36 cellular contexts compared by ENCODE assay signal in genomic region chr2:83435989-83436388, GRCh38.
"Had no signal": no experiment of that assay in that cellular context is flagged by ENCODE, and none has a peak within 500 bp of the region (broad histone marks: within the 10 kb centered on the region; RNA-seq: fewer than 3 reads in every experiment).

No MANE protein-coding gene starts in this region.

- H3K4me3 Mint-ChIP-seq: activated B cell treated with CpG ODN at 0.5 μM for 24 hours; activated CD4-positive, alpha-beta memory T cell treated with anti-CD3 and anti-CD28 coated beads for 36 hours; activated CD4-positive, alpha-beta T cell treated with anti-CD3 and anti-CD28 coated beads, Interleukin-2, amount 10 ng/mL, durations not matched to agents 24 days and 14 days; activated CD8-positive, alpha-beta T cell treated with anti-CD3 and anti-CD28 coated beads for 36 hours; activated naive CD4-positive, alpha-beta T cell treated with anti-CD3 and anti-CD28 coated beads for 36 hours; activated naive CD8-positive, alpha-beta T cell treated with anti-CD3 and anti-CD28 coated beads for 36 hours; activated T-cell treated with anti-CD3 and anti-CD28 coated beads, Interleukin-2, amount 50 U/mL, for 4 hours; activated T-cell treated with anti-CD3 and anti-CD28 coated beads, Interleukin-2, amount 50 U/mL, for 72 hours; activated T-helper 1 cell treated with anti-CD3 and anti-CD28 coated beads, Interleukin-12 subunit alpha, Interleukin-12 subunit beta, Interleukin-2, Interleukin-4 antibody, amounts not matched to agents 30 ng/mL and 10 ng/mL and 1 ng/mL, durations not matched to agents 14 hours and 24 hours and 36 hours; activated T-helper 17 cell treated with anti-CD3 and anti-CD28 coated beads, Interleukin-2, amount 50 U/mL, for 72 hours; T-helper 1 cell treated with Interleukin-12 subunit alpha and Interleukin-12 subunit beta and Interleukin-4 antibody, amounts not matched to agents 30 μg/mL and 1 μg/mL, for 36 hours; T-helper 2 cell treated with Interferon-gamma antibody and Interleukin-4, amounts not matched to agents 5 μg/mL and 100 μg/mL, for 36 hours had no signal

- H3K27ac Mint-ChIP-seq: activated B cell treated with CpG ODN at 0.5 μM for 24 hours; activated CD4-positive, alpha-beta memory T cell treated with anti-CD3 and anti-CD28 coated beads for 36 hours; activated CD4-positive, alpha-beta T cell treated with anti-CD3 and anti-CD28 coated beads, Interleukin-2, amount 10 ng/mL, durations not matched to agents 24 days and 14 days; activated CD8-positive, alpha-beta T cell treated with anti-CD3 and anti-CD28 coated beads for 36 hours; activated naive CD4-positive, alpha-beta T cell treated with anti-CD3 and anti-CD28 coated beads for 36 hours; activated naive CD4-positive, alpha-beta T cell treated with anti-CD3 and anti-CD28 coated beads, Interleukin-2, amount 50 U/mL, for 72 hours; activated naive CD8-positive, alpha-beta T cell treated with anti-CD3 and anti-CD28 coated beads for 36 hours; activated T-cell treated with anti-CD3 and anti-CD28 coated beads, Interleukin-2, amount 50 U/mL, for 72 hours; activated T-helper 1 cell treated with anti-CD3 and anti-CD28 coated beads, Interleukin-12 subunit alpha, Interleukin-12 subunit beta, Interleukin-2, Interleukin-4 antibody, amounts not matched to agents 30 ng/mL and 10 ng/mL and 1 ng/mL, durations not matched to agents 14 hours and 24 hours and 36 hours; activated T-helper 17 cell treated with anti-CD3 and anti-CD28 coated beads, Interleukin-2, amount 50 U/mL, for 72 hours; T-helper 1 cell treated with Interleukin-12 subunit alpha and Interleukin-12 subunit beta and Interleukin-4 antibody, amounts not matched to agents 30 μg/mL and 1 μg/mL, for 36 hours; T-helper 2 cell treated with Interferon-gamma antibody and Interleukin-4, amounts not matched to agents 5 μg/mL and 100 μg/mL, for 36 hours had no signal

- H3K36me3 Mint-ChIP-seq: activated CD4-positive, alpha-beta memory T cell treated with anti-CD3 and anti-CD28 coated beads for 36 hours; activated naive CD4-positive, alpha-beta T cell treated with anti-CD3 and anti-CD28 coated beads, Interleukin-2, amount 50 U/mL, for 72 hours; activated naive CD8-positive, alpha-beta T cell treated with anti-CD3 and anti-CD28 coated beads for 36 hours had no signal

- H3K4me3 ChIP-seq: adrenal gland, body of pancreas, breast epithelium had no signal

- H3K27me3 ChIP-seq: adrenal gland, body of pancreas, brain microvascular endothelial cell, breast epithelium had no signal

- H3K9me3 Mint-ChIP-seq: activated CD4-positive, alpha-beta memory T cell treated with anti-CD3 and anti-CD28 coated beads for 36 hours; activated CD4-positive, alpha-beta T cell treated with anti-CD3 and anti-CD28 coated beads, Interleukin-2, amount 10 ng/mL, durations not matched to agents 24 days and 14 days; activated naive CD4-positive, alpha-beta T cell treated with anti-CD3 and anti-CD28 coated beads for 36 hours; activated T-helper 1 cell treated with anti-CD3 and anti-CD28 coated beads, Interleukin-12 subunit alpha, Interleukin-12 subunit beta, Interleukin-2, Interleukin-4 antibody, amounts not matched to agents 30 ng/mL and 10 ng/mL and 1 ng/mL, durations not matched to agents 14 hours and 24 hours and 36 hours had no signal

- H3K4me1 Mint-ChIP-seq: activated B cell treated with CpG ODN at 0.5 μM for 24 hours; activated CD4-positive, alpha-beta T cell treated with anti-CD3 and anti-CD28 coated beads, Interleukin-2, amount 10 ng/mL, durations not matched to agents 24 days and 14 days; activated naive CD8-positive, alpha-beta T cell treated with anti-CD3 and anti-CD28 coated beads for 36 hours; activated T-helper 17 cell treated with anti-CD3 and anti-CD28 coated beads, Interleukin-2, amount 50 U/mL, for 72 hours had no signal

- H3K4me1 ChIP-seq: adrenal gland, body of pancreas, breast epithelium had no signal

- H3K27me3 Mint-ChIP-seq: activated B cell treated with CpG ODN at 0.5 μM for 24 hours; activated CD4-positive, alpha-beta memory T cell treated with anti-CD3 and anti-CD28 coated beads for 36 hours; activated CD4-positive, alpha-beta T cell treated with anti-CD3 and anti-CD28 coated beads, Interleukin-2, amount 10 ng/mL, durations not matched to agents 24 days and 14 days; activated CD8-positive, alpha-beta T cell treated with anti-CD3 and anti-CD28 coated beads for 36 hours; activated naive CD8-positive, alpha-beta T cell treated with anti-CD3 and anti-CD28 coated beads for 36 hours; activated T-helper 17 cell treated with anti-CD3 and anti-CD28 coated beads, Interleukin-2, amount 50 U/mL, for 72 hours had no signal

- DNase-seq: activated B cell treated with CpG ODN at 0.5 μM for 24 hours; activated CD4-positive, alpha-beta memory T cell treated with anti-CD3 and anti-CD28 coated beads for 36 hours; activated CD4-positive, alpha-beta T cell treated with anti-CD3 and anti-CD28 coated beads for 4 hours; activated CD4-positive, alpha-beta T cell treated with anti-CD3 and anti-CD28 coated beads, Interleukin-2, amount 10 ng/mL, durations not matched to agents 24 days and 14 days; activated CD4-positive, alpha-beta T cell treated with anti-CD3 and anti-CD28 coated beads, Interleukin-2, amount 50 U/mL, for 1 hour; activated CD4-positive, alpha-beta T cell treated with anti-CD3 and anti-CD28 coated beads, Interleukin-2, amount 50 U/mL, for 4 hours; activated CD4-positive, CD25-positive, alpha-beta regulatory T cell treated with anti-CD3 and anti-CD28 coated beads, Interleukin-2, amount 50 U/mL, for 72 hours; activated CD8-positive, alpha-beta memory T cell treated with anti-CD3 and anti-CD28 coated beads, Interleukin-2, amount 50 U/mL, for 4 hours; activated CD8-positive, alpha-beta T cell treated with anti-CD3 and anti-CD28 coated beads for 36 hours; activated effector memory CD4-positive, alpha-beta T cell treated with anti-CD3 and anti-CD28 coated beads, Interleukin-2, amount 50 U/mL, for 16 hours; activated gamma-delta T cell treated with Interleukin-2 at 50 U/mL for 16 hours; activated naive CD4-positive, alpha-beta T cell; activated naive CD4-positive, alpha-beta T cell treated with anti-CD3 and anti-CD28 coated beads for 36 hours; activated naive CD4-positive, alpha-beta T cell treated with anti-CD3 and anti-CD28 coated beads, Interleukin-2, amount 50 U/mL, for 16 hours; activated naive CD8-positive, alpha-beta T cell treated with anti-CD3 and anti-CD28 coated beads for 36 hours; activated T-cell treated with anti-CD3 and anti-CD28 coated beads for 4 hours; activated T-cell treated with anti-CD3 and anti-CD28 coated beads, Interleukin-2, amount 50 U/mL, for 1 hour; activated T-cell treated with anti-CD3 and anti-CD28 coated beads, Interleukin-2, amount 50 U/mL, for 4 hours; activated T-cell treated with anti-CD3 and anti-CD28 coated beads, Interleukin-2, amount 50 U/mL, for 72 hours; adrenal gland; amniotic stem cell; aorta; body of pancreas; brain microvascular endothelial cell; central memory CD4-positive, alpha-beta T cell; T-helper 2 cell; T-helper 9 cell had no signal

- H3K36me3 ChIP-seq: adrenal gland, brain microvascular endothelial cell, breast epithelium had no signal

- FAIRE-seq: astrocyte, TTC549 had no signal

- ATAC-seq: activated CD8-positive, alpha-beta T cell treated with anti-CD3 and anti-CD28 coated beads for 36 hours; activated naive CD4-positive, alpha-beta T cell treated with anti-CD3 and anti-CD28 coated beads, Interleukin-2, amount 50 U/mL, for 72 hours; activated T-cell treated with anti-CD3 and anti-CD28 coated beads, Interleukin-2, amount 50 U/mL, for 4 hours; activated T-cell treated with anti-CD3 and anti-CD28 coated beads, Interleukin-2, amount 50 U/mL, for 72 hours; activated T-helper 17 cell treated with anti-CD3 and anti-CD28 coated beads, Interleukin-2, amount 50 U/mL, for 72 hours; body of pancreas had no signal

- H3K9me3 ChIP-seq: adrenal gland, body of pancreas, breast epithelium had no signal

- H3K27ac ChIP-seq: adrenal gland, body of pancreas, brain microvascular endothelial cell, breast epithelium, VCaP had no signal
